Comparison of ENCODE assay signal across 1 cellular context in the genomic region with DNA sequence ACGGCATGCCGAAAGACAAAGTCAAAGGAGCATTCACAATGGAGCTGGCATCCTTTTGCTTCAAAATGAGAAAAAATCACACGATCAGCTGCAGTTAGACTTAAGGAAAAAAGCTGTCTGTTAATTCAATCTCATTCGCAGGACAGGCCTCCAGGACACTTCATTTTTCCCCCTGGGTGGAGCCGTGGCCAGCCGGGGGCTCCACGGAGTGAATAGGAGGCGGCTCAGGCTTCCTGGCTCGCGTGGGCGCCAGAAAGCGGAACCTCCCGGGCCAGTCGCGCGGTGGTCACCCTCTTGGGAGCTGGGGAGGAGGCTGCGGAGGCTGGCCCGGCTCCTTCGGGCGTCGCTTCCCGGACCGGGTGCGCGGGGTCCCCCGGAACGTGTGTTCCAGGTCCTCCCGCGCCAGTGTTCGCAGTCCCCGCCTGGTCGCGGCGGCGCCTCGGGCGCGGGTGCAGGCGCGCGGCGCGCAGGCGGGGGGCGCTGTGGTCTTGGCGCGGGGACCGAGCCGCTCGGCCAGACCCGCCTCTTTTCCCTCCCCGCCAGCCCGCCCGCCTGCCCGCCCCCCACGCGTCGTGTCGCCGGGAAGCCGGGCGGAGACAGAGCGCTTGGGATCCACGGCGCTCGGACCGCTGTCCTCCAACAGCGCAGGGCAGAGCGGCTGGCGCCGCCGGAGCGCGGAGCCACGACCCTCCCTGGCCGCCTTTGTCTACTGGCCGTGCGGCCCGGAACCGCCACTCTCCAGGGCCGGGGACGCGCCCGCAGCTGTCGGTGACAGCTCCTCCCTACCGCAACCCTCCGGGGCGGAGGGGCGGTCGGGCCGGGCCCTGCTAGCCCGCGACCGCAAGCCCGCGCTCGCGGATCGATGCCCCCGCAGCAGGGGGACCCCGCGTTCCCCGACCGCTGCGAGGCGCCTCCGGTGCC.
TF ChIP-seq lines count a peak whose summit lies in the region.

TSS of gene RHOU (plus strand) at position 599 of the 921 bp plus-strand sequence. CDS start at position 863, 264 bp downstream.

TF ChIP-seq in WTC11, 78 proteins besides CTCF, POLR2A, EP300 and RAD21 (continued from another document and continues in another):
- TF ChIP-seq, protein P1, sequence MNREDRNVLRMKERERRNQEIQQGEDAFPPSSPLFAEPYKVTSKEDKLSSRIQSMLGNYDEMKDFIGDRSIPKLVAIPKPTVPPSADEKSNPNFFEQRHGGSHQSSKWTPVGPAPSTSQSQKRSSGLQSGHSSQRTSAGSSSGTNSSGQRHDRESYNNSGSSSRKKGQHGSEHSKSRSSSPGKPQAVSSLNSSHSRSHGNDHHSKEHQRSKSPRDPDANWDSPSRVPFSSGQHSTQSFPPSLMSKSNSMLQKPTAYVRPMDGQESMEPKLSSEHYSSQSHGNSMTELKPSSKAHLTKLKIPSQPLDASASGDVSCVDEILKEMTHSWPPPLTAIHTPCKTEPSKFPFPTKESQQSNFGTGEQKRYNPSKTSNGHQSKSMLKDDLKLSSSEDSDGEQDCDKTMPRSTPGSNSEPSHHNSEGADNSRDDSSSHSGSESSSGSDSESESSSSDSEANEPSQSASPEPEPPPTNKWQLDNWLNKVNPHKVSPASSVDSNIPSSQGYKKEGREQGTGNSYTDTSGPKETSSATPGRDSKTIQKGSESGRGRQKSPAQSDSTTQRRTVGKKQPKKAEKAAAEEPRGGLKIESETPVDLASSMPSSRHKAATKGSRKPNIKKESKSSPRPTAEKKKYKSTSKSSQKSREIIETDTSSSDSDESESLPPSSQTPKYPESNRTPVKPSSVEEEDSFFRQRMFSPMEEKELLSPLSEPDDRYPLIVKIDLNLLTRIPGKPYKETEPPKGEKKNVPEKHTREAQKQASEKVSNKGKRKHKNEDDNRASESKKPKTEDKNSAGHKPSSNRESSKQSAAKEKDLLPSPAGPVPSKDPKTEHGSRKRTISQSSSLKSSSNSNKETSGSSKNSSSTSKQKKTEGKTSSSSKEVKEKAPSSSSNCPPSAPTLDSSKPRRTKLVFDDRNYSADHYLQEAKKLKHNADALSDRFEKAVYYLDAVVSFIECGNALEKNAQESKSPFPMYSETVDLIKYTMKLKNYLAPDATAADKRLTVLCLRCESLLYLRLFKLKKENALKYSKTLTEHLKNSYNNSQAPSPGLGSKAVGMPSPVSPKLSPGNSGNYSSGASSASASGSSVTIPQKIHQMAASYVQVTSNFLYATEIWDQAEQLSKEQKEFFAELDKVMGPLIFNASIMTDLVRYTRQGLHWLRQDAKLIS (CRISPR knock-in tag; IDR thresholded peaks at IDR 0.05; ENCODE audit: borderline replicate concordance) = no peak
- no peak for TF ChIP-seq NR3C1 (CRISPR knock-in tag; conservative IDR thresholded peaks at IDR 0.05; ENCODE audit: low read depth)
- no peak for TF ChIP-seq ZNF219 (CRISPR knock-in tag; IDR thresholded peaks at IDR 0.05; ENCODE audit: borderline replicate concordance)
- no peak; the same call in 1 of the 2 replicates for TF ChIP-seq ATF1 (CRISPR knock-in tag; IDR thresholded peaks at IDR 0.05)
- TF ChIP-seq TCF7 (CRISPR knock-in tag; IDR thresholded peaks at IDR 0.05; ENCODE audit: low read depth) = 0 out of 2 replicates have a peak, but pooled peaks have one; percentile 38
- TF ChIP-seq ZNF317 (CRISPR knock-in tag; IDR thresholded peaks at IDR 0.05; ENCODE audit: borderline replicate concordance, low read depth) = no peak
- TF ChIP-seq, protein P2, sequence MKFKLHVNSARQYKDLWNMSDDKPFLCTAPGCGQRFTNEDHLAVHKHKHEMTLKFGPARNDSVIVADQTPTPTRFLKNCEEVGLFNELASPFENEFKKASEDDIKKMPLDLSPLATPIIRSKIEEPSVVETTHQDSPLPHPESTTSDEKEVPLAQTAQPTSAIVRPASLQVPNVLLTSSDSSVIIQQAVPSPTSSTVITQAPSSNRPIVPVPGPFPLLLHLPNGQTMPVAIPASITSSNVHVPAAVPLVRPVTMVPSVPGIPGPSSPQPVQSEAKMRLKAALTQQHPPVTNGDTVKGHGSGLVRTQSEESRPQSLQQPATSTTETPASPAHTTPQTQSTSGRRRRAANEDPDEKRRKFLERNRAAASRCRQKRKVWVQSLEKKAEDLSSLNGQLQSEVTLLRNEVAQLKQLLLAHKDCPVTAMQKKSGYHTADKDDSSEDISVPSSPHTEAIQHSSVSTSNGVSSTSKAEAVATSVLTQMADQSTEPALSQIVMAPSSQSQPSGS (CRISPR knock-in tag; IDR thresholded peaks at IDR 0.05; ENCODE audit: borderline replicate concordance, low read depth) = no peak
- TF ChIP-seq GRHL2 (CRISPR knock-in tag; IDR thresholded peaks at IDR 0.05; ENCODE audit: insufficient replicate concordance, severe bottlenecking) = no peak
- no peak for TF ChIP-seq SMAD4 (CRISPR knock-in tag; IDR thresholded peaks at IDR 0.05)
- no peak for TF ChIP-seq HMGA2 (CRISPR knock-in tag; IDR thresholded peaks at IDR 0.05)
- TF ChIP-seq ETV6 (CRISPR knock-in tag; IDR thresholded peaks at IDR 0.05) = no peak
- no peak for TF ChIP-seq KAT7 (CRISPR knock-in tag; IDR thresholded peaks at IDR 0.05; ENCODE audit: borderline replicate concordance)
- TF ChIP-seq RELA (CRISPR knock-in tag; IDR thresholded peaks at IDR 0.05; ENCODE audit: borderline replicate concordance) = no peak; the same call in 1 of the 2 replicates
- TF ChIP-seq TEAD1 (CRISPR knock-in tag; IDR thresholded peaks at IDR 0.05) = 0 out of 2 replicates have a peak, but pooled peaks have one; percentile 14
- TF ChIP-seq FOXP1 (CRISPR knock-in tag; IDR thresholded peaks at IDR 0.05; ENCODE audit: borderline replicate concordance) = peak; percentile 63; the same call in 1 of the 2 replicates
- TF ChIP-seq TP53 (CRISPR knock-in tag; IDR thresholded peaks at IDR 0.05) = peak; percentile 18; the same call in 1 of the 2 replicates
- TF ChIP-seq, protein P3, sequence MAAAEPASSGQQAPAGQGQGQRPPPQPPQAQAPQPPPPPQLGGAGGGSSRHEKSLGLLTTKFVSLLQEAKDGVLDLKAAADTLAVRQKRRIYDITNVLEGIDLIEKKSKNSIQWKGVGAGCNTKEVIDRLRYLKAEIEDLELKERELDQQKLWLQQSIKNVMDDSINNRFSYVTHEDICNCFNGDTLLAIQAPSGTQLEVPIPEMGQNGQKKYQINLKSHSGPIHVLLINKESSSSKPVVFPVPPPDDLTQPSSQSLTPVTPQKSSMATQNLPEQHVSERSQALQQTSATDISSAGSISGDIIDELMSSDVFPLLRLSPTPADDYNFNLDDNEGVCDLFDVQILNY (CRISPR knock-in tag; IDR thresholded peaks at IDR 0.05) = peak; percentile 54; the same call in 1 of the 2 replicates
- TF ChIP-seq NFE2L1 (CRISPR knock-in tag; IDR thresholded peaks at IDR 0.05) = no peak
- no peak for TF ChIP-seq ZNF671 (CRISPR knock-in tag; IDR thresholded peaks at IDR 0.05)
- no peak for TF ChIP-seq ZNF512 (CRISPR knock-in tag; IDR thresholded peaks at IDR 0.05; ENCODE audit: borderline replicate concordance)
- TF ChIP-seq NR1H2 (CRISPR knock-in tag; IDR thresholded peaks at IDR 0.05) = no peak
- no peak for TF ChIP-seq USF1 (CRISPR knock-in tag; IDR thresholded peaks at IDR 0.05)
- 0 out of 2 replicates have a peak, but pooled peaks have one; percentile 21 for TF ChIP-seq USF2 (CRISPR knock-in tag; IDR thresholded peaks at IDR 0.05)
- no peak for TF ChIP-seq E2F4 (CRISPR knock-in tag; IDR thresholded peaks at IDR 0.05; ENCODE audit: borderline replicate concordance, low read depth)
- no peak for TF ChIP-seq AR (CRISPR knock-in tag; IDR thresholded peaks at IDR 0.05)
- no peak for TF ChIP-seq IRF1 (CRISPR knock-in tag; IDR thresholded peaks at IDR 0.05)
- TF ChIP-seq GABPB1 (CRISPR knock-in tag; IDR thresholded peaks at IDR 0.05) = no peak
- TF ChIP-seq ZNF121 (CRISPR knock-in tag; IDR thresholded peaks at IDR 0.05) = no peak
- peak; percentile 86; the same call in 1 of the 2 replicates for TF ChIP-seq HMGXB4 (CRISPR knock-in tag; IDR thresholded peaks at IDR 0.05)
- TF ChIP-seq CDX4 (CRISPR knock-in tag; IDR thresholded peaks at IDR 0.05; ENCODE audit: borderline replicate concordance) = no peak
- TF ChIP-seq, protein P4, sequence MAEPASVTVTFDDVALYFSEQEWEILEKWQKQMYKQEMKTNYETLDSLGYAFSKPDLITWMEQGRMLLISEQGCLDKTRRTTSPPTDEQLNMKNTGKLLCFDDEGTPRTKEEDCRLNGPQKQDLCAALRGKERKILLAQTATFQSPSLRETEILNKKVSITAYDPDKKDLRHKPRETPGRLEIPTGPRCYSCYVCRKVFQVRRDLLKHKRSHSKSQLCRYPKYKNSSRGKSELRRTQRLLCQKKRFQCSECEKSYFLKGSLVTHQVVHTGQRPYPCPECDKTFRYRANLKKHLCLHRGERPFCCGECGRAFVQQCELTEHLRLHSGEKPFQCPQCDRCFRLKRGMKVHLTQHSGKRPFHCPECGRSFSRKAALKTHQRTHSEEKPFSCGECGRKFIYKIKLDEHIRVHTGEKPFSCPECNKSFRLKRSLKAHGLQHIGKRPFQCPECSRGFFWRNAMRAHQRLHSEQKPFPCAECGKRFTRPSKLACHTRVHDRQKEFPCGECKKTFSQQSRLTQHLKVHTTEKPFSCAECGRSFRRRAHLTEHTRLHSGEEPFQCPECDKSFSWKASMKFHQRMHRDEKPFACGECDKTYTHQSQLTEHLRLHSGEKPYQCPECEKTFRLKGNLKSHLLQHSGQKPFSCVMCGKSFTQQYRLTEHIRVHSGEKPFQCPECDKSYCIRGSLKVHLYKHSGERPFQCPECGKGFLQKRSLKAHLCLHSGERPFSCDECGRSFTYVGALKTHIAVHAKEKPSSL (CRISPR knock-in tag; conservative IDR thresholded peaks at IDR 0.05) = no peak
